In the genomic region with DNA sequence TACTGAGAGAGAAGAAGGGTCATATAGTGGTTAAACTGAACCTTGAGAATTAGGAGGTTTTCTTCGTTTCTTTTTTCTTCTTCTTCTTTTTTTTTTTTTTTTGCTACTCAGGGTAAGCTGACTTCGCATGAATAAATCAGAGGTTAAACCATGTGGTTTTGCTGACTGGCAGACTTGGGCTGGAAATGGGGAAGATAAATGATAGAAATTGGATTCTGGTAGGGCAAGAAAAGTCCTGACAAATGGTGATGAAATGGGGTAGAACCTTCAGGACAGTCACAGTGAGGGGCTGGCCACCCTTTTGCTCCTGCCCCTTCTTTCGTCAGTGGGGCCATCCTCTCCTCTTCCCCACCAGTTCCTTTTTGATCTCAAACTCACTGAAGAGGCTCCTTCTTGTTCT, we compare ENCODE assay signal across 9 cellular contexts. TPM values are rescaled to one million over a fixed set of nuclear protein-coding genes. Genes with fewer than 3 reads are reported as not detected.
DNase-seq lines count a peak whose midpoint lies in the region; ATAC-seq and TF ChIP-seq lines count a peak whose summit lies in the region.
"Had no signal": no experiment of that assay in that cellular context is flagged by ENCODE, and none has a peak within 500 bp of the region (broad histone marks: within the 10 kb centered on the region; RNA-seq: fewer than 3 reads in every experiment).

No MANE protein-coding gene starts in this region.

- H3K36me3 Mint-ChIP-seq in activated naive CD8-positive, alpha-beta T cell: peaks cover 6% of the 10 kb centered on the region
- peaks cover 14% of the 10 kb centered on the region for H3K36me3 Mint-ChIP-seq in activated naive CD8-positive, alpha-beta T cell treated with anti-CD3 and anti-CD28 coated beads for 36 hours
- H3K36me3 Mint-ChIP-seq in T-helper 2 cell treated with Interferon-gamma antibody and Interleukin-4, amounts not matched to agents 5 μg/mL and 100 μg/mL, for 36 hours (ENCODE audit: low read depth): peaks cover 8% of the 10 kb centered on the region
- H3K36me3 Mint-ChIP-seq in activated CD8-positive, alpha-beta T cell treated with anti-CD3 and anti-CD28 coated beads for 36 hours (ENCODE audit: low read depth): peaks cover 10% of the 10 kb centered on the region

- peaks cover 26% of the 10 kb centered on the region for H3K27me3 Mint-ChIP-seq in activated naive CD8-positive, alpha-beta T cell
- peaks cover 34% of the 10 kb centered on the region for H3K27me3 Mint-ChIP-seq in activated naive CD8-positive, alpha-beta T cell treated with anti-CD3 and anti-CD28 coated beads for 36 hours
- peaks cover 33% of the 10 kb centered on the region for H3K27me3 Mint-ChIP-seq in T-helper 2 cell treated with Interferon-gamma antibody and Interleukin-4, amounts not matched to agents 5 μg/mL and 100 μg/mL, for 36 hours (ENCODE audit: low read depth)
- peaks cover 26% of the 10 kb centered on the region for H3K27me3 Mint-ChIP-seq in activated CD8-positive, alpha-beta T cell treated with anti-CD3 and anti-CD28 coated beads for 36 hours

- no peak for TF ChIP-seq EP300 in upper lobe of left lung (IDR thresholded peaks at IDR 0.05)

- peak overlapping the region; percentile 93 to 99 (median 94) for H3K27ac ChIP-seq in upper lobe of left lung

- H3K4me3 ChIP-seq in upper lobe of left lung: no peak overlapping the region

- peaks cover 17% of the 10 kb centered on the region for H3K4me1 Mint-ChIP-seq in activated naive CD8-positive, alpha-beta T cell (ENCODE audit: low read depth)
- peaks cover 12% of the 10 kb centered on the region for H3K4me1 Mint-ChIP-seq in activated naive CD8-positive, alpha-beta T cell treated with anti-CD3 and anti-CD28 coated beads for 36 hours
- peaks cover 17% of the 10 kb centered on the region for H3K4me1 Mint-ChIP-seq in T-helper 2 cell treated with Interferon-gamma antibody and Interleukin-4, amounts not matched to agents 5 μg/mL and 100 μg/mL, for 36 hours (ENCODE audit: low read depth)
- H3K4me1 Mint-ChIP-seq in activated CD8-positive, alpha-beta T cell treated with anti-CD3 and anti-CD28 coated beads for 36 hours (ENCODE audit: low read depth): peaks cover 14% of the 10 kb centered on the region

- H3K36me3 ChIP-seq in upper lobe of left lung: no peaks in the 10 kb centered on the region

- peak in 1 of 2 donors; percentile 40 for ATAC-seq in upper lobe of left lung (ENCODE audit: low FRiP score in 2 of 2)
- no peak for ATAC-seq in activated CD8-positive, alpha-beta T cell treated with anti-CD3 and anti-CD28 coated beads for 36 hours

- intact Hi-C loops in activated CD8-positive, alpha-beta T cell treated with anti-CD3 and anti-CD28 coated beads for 36 hours (cut with micrococcal nuclease): no loop called here

- H3K4me1 ChIP-seq in upper lobe of left lung: peaks cover 10 to 15% (median 12%) of the 10 kb centered on the region in 4 donors

- WGBS in upper lobe of left lung, 2 donors: 46 to 57% methylated on average over 3 of the region's 3 CpGs

- POLR2A ChIA-PET in activated CD8-positive, alpha-beta T cell treated with anti-CD3 and anti-CD28 coated beads for 36 hours (lab: Charles Lee): interaction anchor here (0.6 kb wide), 1 partner anchor 546 kb away, joined by 3 read pairs; no protein-coding TSS in a partner anchor

- peaks cover 0 to 4% (median 0%) of the 10 kb centered on the region in 4 donors for H3K9me3 ChIP-seq in upper lobe of left lung

- peaks cover 8% of the 10 kb centered on the region for H3K9me3 Mint-ChIP-seq in activated naive CD8-positive, alpha-beta T cell (ENCODE audit: low read depth)
- H3K9me3 Mint-ChIP-seq in activated naive CD8-positive, alpha-beta T cell treated with anti-CD3 and anti-CD28 coated beads for 36 hours: peaks cover 12% of the 10 kb centered on the region
- H3K9me3 Mint-ChIP-seq in T-helper 2 cell treated with Interferon-gamma antibody and Interleukin-4, amounts not matched to agents 5 μg/mL and 100 μg/mL, for 36 hours: peaks cover 13% of the 10 kb centered on the region
- H3K9me3 Mint-ChIP-seq in activated CD8-positive, alpha-beta T cell treated with anti-CD3 and anti-CD28 coated beads for 36 hours: peaks cover 11% of the 10 kb centered on the region

- DNase-seq in activated naive CD8-positive, alpha-beta T cell treated with anti-CD3 and anti-CD28 coated beads for 36 hours: no peak
- no peak for DNase-seq in T-helper 2 cell treated with Interferon-gamma antibody and Interleukin-4, amounts not matched to agents 5 μg/mL and 100 μg/mL, for 36 hours (ENCODE audit: low spot score)
- DNase-seq in kidney tubule cell (ENCODE audit: low spot score) (peak; percentile 29), upper lobe of left lung (peak in 1 of 2 donors; percentile 28), HT-29 (ENCODE audit: low spot score) (no peak), NCI-H510A treated with DMSO at 0.1 percent for 48 hours (lab: John Stamatoyannopoulos, UW) (no peak)
- DNase-seq in activated CD8-positive, alpha-beta T cell treated with anti-CD3 and anti-CD28 coated beads for 36 hours: no peak
- DNase-seq: NCI-H1105 had no signal

- TF ChIP-seq CTCF in upper lobe of left lung (IDR thresholded peaks at IDR 0.05): no peak
- no peak for TF ChIP-seq CTCF in activated CD8-positive, alpha-beta T cell treated with anti-CD3 and anti-CD28 coated beads for 36 hours (IDR thresholded peaks at IDR 0.05)

- TF ChIP-seq POLR2A in upper lobe of left lung (IDR thresholded peaks at IDR 0.05): no peak

- peak overlapping the region; percentile 27 for H3K4me3 Mint-ChIP-seq in activated naive CD8-positive, alpha-beta T cell
- H3K4me3 Mint-ChIP-seq in activated naive CD8-positive, alpha-beta T cell treated with anti-CD3 and anti-CD28 coated beads for 36 hours: no peak overlapping the region
- H3K4me3 Mint-ChIP-seq in T-helper 2 cell treated with Interferon-gamma antibody and Interleukin-4, amounts not matched to agents 5 μg/mL and 100 μg/mL, for 36 hours: peak overlapping the region; percentile 63
- no peak overlapping the region for H3K4me3 Mint-ChIP-seq in activated CD8-positive, alpha-beta T cell treated with anti-CD3 and anti-CD28 coated beads for 36 hours

- CTCF ChIA-PET in activated CD8-positive, alpha-beta T cell treated with anti-CD3 and anti-CD28 coated beads for 36 hours (lab: Charles Lee): no interaction called here

- no peaks in the 10 kb centered on the region for H3K27me3 ChIP-seq in upper lobe of left lung

- no peak overlapping the region for H3K27ac Mint-ChIP-seq in activated naive CD8-positive, alpha-beta T cell
- H3K27ac Mint-ChIP-seq in activated naive CD8-positive, alpha-beta T cell treated with anti-CD3 and anti-CD28 coated beads for 36 hours: no peak overlapping the region
- H3K27ac Mint-ChIP-seq in T-helper 2 cell treated with Interferon-gamma antibody and Interleukin-4, amounts not matched to agents 5 μg/mL and 100 μg/mL, for 36 hours: no peak overlapping the region
- H3K27ac Mint-ChIP-seq in activated CD8-positive, alpha-beta T cell treated with anti-CD3 and anti-CD28 coated beads for 36 hours: no peak overlapping the region

RNA-seq across cellular contexts. Expression of gene SWAP70, which starts 1.6 kb away (rescaled TPM):
- 10 to 100 TPM; 10.0 to 10.9 TPM for total RNA-seq in activated naive CD8-positive, alpha-beta T cell treated with anti-CD3 and anti-CD28 coated beads for 36 hours
- total RNA-seq in upper lobe of left lung: 10 to 100 TPM; 31.4 to 80.4 (median 50.2) TPM
- total RNA-seq in activated CD8-positive, alpha-beta T cell treated with anti-CD3 and anti-CD28 coated beads for 36 hours: 1 to 10 TPM; 8.9 to 9.6 TPM
- 4.4 and 5.1 TPM in 2 replicates for total RNA-seq in HT-29 (2014; rRNA removed; shearing (Covaris generic))

Comparison
In these comparisons a context has a peak if more than half of its experiments do, and no peak if none do; other contexts are left out.
1. H3K4me3 Mint-ChIP-seq: peak in activated naive CD8-positive, alpha-beta T cell (single experiment) and T-helper 2 cell treated with Interferon-gamma antibody and Interleukin-4, amounts not matched to agents 5 μg/mL and 100 μg/mL, for 36 hours (single experiment); none in activated naive CD8-positive, alpha-beta T cell treated with anti-CD3 and anti-CD28 coated beads for 36 hours (single experiment) and activated CD8-positive, alpha-beta T cell treated with anti-CD3 and anti-CD28 coated beads for 36 hours (single experiment).